11 cellular contexts compared by ENCODE assay signal in the genomic region with DNA sequence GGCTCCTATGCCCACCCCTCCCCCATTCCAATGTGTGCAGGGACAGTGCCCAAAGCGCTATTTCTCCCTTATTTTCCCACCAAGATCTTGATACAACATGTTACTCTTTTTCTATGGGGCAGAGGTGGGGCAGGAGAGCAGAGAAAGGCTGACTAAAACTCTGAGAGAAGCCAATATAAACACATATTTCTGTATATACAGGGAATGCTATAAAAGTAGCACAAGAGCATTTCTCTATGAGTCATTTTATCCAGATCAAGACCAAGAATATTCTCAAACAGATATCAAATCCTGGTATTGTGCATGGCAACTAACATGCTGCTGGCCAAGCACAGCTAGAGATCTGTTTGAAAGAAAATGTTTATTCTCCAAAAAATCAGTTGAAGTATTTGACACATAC. TPM values are rescaled to one million over a fixed set of nuclear protein-coding genes. Genes with fewer than 3 reads are reported as not detected.
A peak's percentile ranks its signal among the peaks of the same experiment; 100 is the strongest.
DNase-seq lines count a peak whose midpoint lies in the region; ATAC-seq, FAIRE-seq and TF ChIP-seq lines count a peak whose summit lies in the region.
"Had no signal": no experiment of that assay in that cellular context is flagged by ENCODE, and none has a peak within 500 bp of the region (broad histone marks: within the 10 kb centered on the region; RNA-seq: fewer than 3 reads in every experiment).

No MANE protein-coding gene starts in this region.

- 50 to 73% methylated on average over 1 of the region's 1 CpG for WGBS in gastroesophageal sphincter (ENCODE audit: low coverage in 1 of 2), 2 donors

- TF ChIP-seq CTCF in AG04449 (IDR thresholded peaks at IDR 0.05; ENCODE audit: insufficient read depth, low read length, missing control alignments): no peak
- no peak for TF ChIP-seq CTCF in gastroesophageal sphincter (IDR thresholded peaks at IDR 0.05)

- H3K27me3 ChIP-seq in adipocyte (replicated peaks; ENCODE audit: control insufficient read depth, insufficient read depth, low read length) (no peaks in the 10 kb centered on the region), gastroesophageal sphincter (no peaks in the 10 kb centered on the region)

- peak; percentile 67 for DNase-seq in AG04449 (ENCODE audit: low read depth, low spot score)
- peak; percentile 62 for DNase-seq in H54 (ENCODE audit: insufficient read length, low spot score)
- DNase-seq in adipocyte (ENCODE audit: low read depth): peak; percentile 83
- DNase-seq in stimulated activated CD8-positive, alpha-beta memory T cell treated with anti-CD3 and anti-CD28 coated beads, Interleukin-4, amount 100 ng/mL, for 48 hours: no peak
- DNase-seq in MV-4-11 (lab: John Stamatoyannopoulos, UW): no peak
- no peak for DNase-seq in posterior vena cava (ENCODE audit: low spot score)
- DNase-seq in HuH-7.5 (ENCODE audit: low spot score): no peak
- DNase-seq: naive thymus-derived CD8-positive, alpha-beta T cell; stimulated activated naive CD8-positive, alpha-beta T cell treated with anti-CD3 and anti-CD28 coated beads, Interleukin-15, amount 100 ng/mL, for 72 hours; T-helper 2 cell had no signal

- peak overlapping the region; percentile 26 to 56 (median 37) for H3K27ac ChIP-seq in gastroesophageal sphincter

- peaks cover 60% of the 10 kb centered on the region for H3K4me1 ChIP-seq in adipocyte (ENCODE audit: control insufficient read depth, insufficient read depth, low read length)
- H3K4me1 ChIP-seq in gastroesophageal sphincter: peaks cover 9 to 92% (median 21%) of the 10 kb centered on the region in 3 donors

- TF ChIP-seq POLR2A in H54 (IDR thresholded peaks at IDR 0.05; ENCODE audit: low read depth, low read length) (no peak), gastroesophageal sphincter (IDR thresholded peaks at IDR 0.05) (no peak)

- H3K36me3 ChIP-seq in adipocyte (ENCODE audit: control insufficient read depth, insufficient read depth, low read length, severe bottlenecking) (peaks cover 71% of the 10 kb centered on the region), gastroesophageal sphincter (peaks cover 2 to 41% of the 10 kb centered on the region in 2 donors)

- ATAC-seq in gastroesophageal sphincter: no peak
- ATAC-seq: naive thymus-derived CD8-positive, alpha-beta T cell; stimulated activated naive CD8-positive, alpha-beta T cell treated with anti-CD3 and anti-CD28 coated beads, Interleukin-15, amount 100 ng/mL, for 72 hours had no signal

- H3K9ac ChIP-seq in adipocyte (ENCODE audit: low read length): peak overlapping the region; percentile 13

- intact Hi-C loops in posterior vena cava (cut with DNase I): no loop called here

- FAIRE-seq in H54 (lab: Jason Lieb, UNC): peak; percentile 95

- H3K4me3 ChIP-seq in AG04449 (ENCODE audit: low read depth, low read length): no peak overlapping the region
- peak overlapping the region; percentile 18 for H3K4me3 ChIP-seq in adipocyte (ENCODE audit: low read length)
- H3K4me3 ChIP-seq in gastroesophageal sphincter: no peak overlapping the region

- CTCF ChIA-PET in AG04449 (lab: Yijun Ruan, JAX): interaction anchor here (1.1 to 1.6 kb wide), 4 partner anchors 16 to 31 kb away, joined by 3 read pairs; no protein-coding TSS in a partner anchor

- TF ChIP-seq EP300 in gastroesophageal sphincter (IDR thresholded peaks at IDR 0.05): no peak

- POLR2A ChIA-PET in AG04449 (lab: Yijun Ruan, JAX): no interaction called here

- H3K9me3 ChIP-seq in adipocyte (ENCODE audit: control insufficient read depth, low read length) (no peaks in the 10 kb centered on the region), gastroesophageal sphincter (no peaks in the 10 kb centered on the region)

RNA-seq across cellular contexts. Expression of gene WDR26, which starts 7.3 kb away (rescaled TPM):
- total RNA-seq in gastroesophageal sphincter (10 to 100 TPM; 63.9 to 94.5 (median 77.7) TPM), posterior vena cava (10 to 100 TPM; 68.6 to 72.8 TPM)

Comparison
In these comparisons a context has a peak if more than half of its experiments do, and no peak if none do; other contexts are left out.
1. DNase-seq: peak in AG04449 (single experiment), H54 (single experiment) and adipocyte (single experiment); none in stimulated activated CD8-positive, alpha-beta memory T cell treated with anti-CD3 and anti-CD28 coated beads, Interleukin-4, amount 100 ng/mL, for 48 hours (single experiment), MV-4-11 (single experiment), posterior vena cava (single experiment) and HuH-7.5 (single experiment).